ENCODE assay signal across 8 cellular contexts in genomic region chr22:43090130-43090789, GRCh38. TPM values are rescaled to one million over a fixed set of nuclear protein-coding genes. Genes with fewer than 3 reads are reported as not detected.
DNase-seq lines count a peak whose midpoint lies in the region; ATAC-seq and TF ChIP-seq lines count a peak whose summit lies in the region.

No MANE protein-coding gene starts in this region.

- TF ChIP-seq EP300 in stomach (IDR thresholded peaks at IDR 0.05), result no peak

- H3K79me1 ChIP-seq in mesendoderm (ENCODE audit: low read length), result no peaks in the 10 kb centered on the region

- H3K4me1 ChIP-seq in mesendoderm (ENCODE audit: control insufficient read depth, low read depth, low read length) (no peaks in the 10 kb centered on the region), stomach (peaks cover 5 to 17% (median 13%) of the 10 kb centered on the region in 4 donors)

- intact Hi-C loops in stomach (cut with DNase I; ENCODE audit: low total_unique reads), result no loop called here

- H3K4me3 ChIP-seq in AG09309 (ENCODE audit: control insufficient read depth, low read depth, low read length) (no peak overlapping the region), mesendoderm (ENCODE audit: low read length) (no peak overlapping the region), stomach (no peak overlapping the region)

- H3K18ac ChIP-seq in mesendoderm (ENCODE audit: low read length), result no peak overlapping the region

- H3K4me1 Mint-ChIP-seq in WTC11, result 0 out of 2 replicates have a peak, but pooled peaks cover 2% of the 10 kb centered on the region

- no peaks in the 10 kb centered on the region for H3K27me3 ChIP-seq in mesendoderm (ENCODE audit: insufficient read depth, low read length, poor library complexity)
- peaks cover 0 to 3% (median 0%) of the 10 kb centered on the region in 3 donors for H3K27me3 ChIP-seq in stomach

- POLR2A ChIA-PET in WTC11 (lab: Charles Lee), result interaction anchor here (0.7 kb wide), 1 partner anchor 188 kb away, joined by 6 read pairs; no protein-coding TSS in a partner anchor

- CTCF ChIA-PET in WTC11 (lab: Charles Lee), result interaction anchor here (0.6 to 1.1 kb wide), 2 partner anchors 30 to 813 kb away, joined by 3 to 5 read pairs; no protein-coding TSS in a partner anchor

- H3K79me2 ChIP-seq in mesendoderm (ENCODE audit: control insufficient read depth, insufficient read depth, low read length), result no peaks in the 10 kb centered on the region

- H3K9ac ChIP-seq in mesendoderm (ENCODE audit: low read length), result no peak overlapping the region

- H2BK120ac ChIP-seq in mesendoderm (ENCODE audit: low read depth, low read length), result no peak overlapping the region

- H4K5ac ChIP-seq in mesendoderm (ENCODE audit: low read length), result no peak overlapping the region

- no peak overlapping the region for H4K8ac ChIP-seq in mesendoderm (ENCODE audit: low read depth, low read length)

- no CpG with 5 or more reads among the region's 6 CpGs for WGBS in mesendoderm (ENCODE audit: extremely low coverage, insufficient coverage, low lambda C conversion rate)
- WGBS in stomach, 5 donors, result 40 to 64% (median 54%) methylated on average over 5 to 6 of the region's 6 CpGs

- H3K4ac ChIP-seq in mesendoderm (ENCODE audit: low read depth, low read length), result no peak overlapping the region

- no peaks in the 10 kb centered on the region for H3K9me3 ChIP-seq in stomach

- in situ Hi-C loops in GM13977 (cut with MboI; ENCODE audit: low pct_unique_long_range_greater_than_20kb, low sequenced_read_pairs, unreplicated experiment), result no loop called here

- TF ChIP-seq POLR2A in stomach (IDR thresholded peaks at IDR 0.05), result no peak

- DNase-seq in AG09309 (ENCODE audit: low read depth) (peak; percentile 73), GM13977 (ENCODE audit: low spot score) (peak; percentile 87), NCI-H345 treated with DMSO at 0.1 percent for 48 hours (lab: John Stamatoyannopoulos, UW; ENCODE audit: unreplicated experiment) (peak; percentile 18), WTC11 (ENCODE audit: low spot score) (no peak), dermis microvascular lymphatic vessel endothelial cell (ENCODE audit: low read depth in 2 of 2) (peak; percentile 86 to 89), mesendoderm (peak; percentile 52), stomach (peak; percentile 49)
- no peak for DNase-seq in effector CD8-positive, alpha-beta T cell (lab: John Stamatoyannopoulos, UW)

- H3K27ac ChIP-seq in mesendoderm (ENCODE audit: low read depth, low read length) (no peak overlapping the region), stomach (peak overlapping the region in 2 of 5 donors; percentile 71 to 87)

- H3K9me3 Mint-ChIP-seq in WTC11, result peaks cover under 1% of the 10 kb centered on the region; the same call in 1 of the 2 replicates

- no peak for ATAC-seq in WTC11

- no peak overlapping the region for H3K56ac ChIP-seq in mesendoderm (ENCODE audit: low read length)

- no peaks in the 10 kb centered on the region for H3K36me3 ChIP-seq in mesendoderm (ENCODE audit: control insufficient read depth, insufficient read depth, low read length)
- H3K36me3 ChIP-seq in stomach, result peaks cover 0 to 7% (median 0%) of the 10 kb centered on the region in 4 donors

- H3K36me3 Mint-ChIP-seq in WTC11, result no peaks in the 10 kb centered on the region; the same call in 1 of the 2 replicates

- no peaks in the 10 kb centered on the region for H3K27me3 Mint-ChIP-seq in WTC11 (ENCODE audit: low read depth)

- H3K4me2 ChIP-seq in mesendoderm (ENCODE audit: low read length), result no peak overlapping the region

- H2AK5ac ChIP-seq in mesendoderm (ENCODE audit: low read length), result no peak overlapping the region

- TF ChIP-seq CTCF in AG09309 (IDR thresholded peaks at IDR 0.05; ENCODE audit: control insufficient read depth, insufficient read depth, low read depth, low read length, missing control alignments) (peak; percentile 70), GM13977 (IDR thresholded peaks at IDR 0.05; ENCODE audit: extremely low read depth, insufficient read depth, missing control alignments) (peak; percentile 59), WTC11 (IDR thresholded peaks at IDR 0.05) (no peak), stomach (IDR thresholded peaks at IDR 0.05) (peak in 1 of 7 experiments; percentile 27)

- H3K4me3 Mint-ChIP-seq in WTC11, result peak overlapping the region; percentile 45

- H3K23ac ChIP-seq in mesendoderm (ENCODE audit: low read length), result no peak overlapping the region

- H2BK15ac ChIP-seq in mesendoderm (replicated peaks; ENCODE audit: low read depth), result no peak overlapping the region

- no peak overlapping the region for H2BK5ac ChIP-seq in mesendoderm (ENCODE audit: low read length)

- no peak overlapping the region for H3K27ac Mint-ChIP-seq in WTC11

TF ChIP-seq in WTC11, 78 proteins besides CTCF, POLR2A, EP300 and RAD21:
- TF ChIP-seq AFF4 (CRISPR knock-in tag; IDR thresholded peaks at IDR 0.05; ENCODE audit: borderline replicate concordance) (no peak), ZNF121 (CRISPR knock-in tag; IDR thresholded peaks at IDR 0.05) (peak; percentile 81; the same call in 1 of the 2 replicates), ZNF396 (CRISPR knock-in tag; IDR thresholded peaks at IDR 0.05; ENCODE audit: borderline replicate concordance) (no peak)

RNA-seq across cellular contexts. Expression of gene TTLL1, which starts 1.1 kb away (rescaled TPM):
- total RNA-seq in WTC11 (2021) (5.5 to 9.6 TPM (median 8.4 TPM) in 3 replicates), dermis microvascular lymphatic vessel endothelial cell (8.2 and 10.9 TPM in 2 replicates), stomach (10 to 100 TPM in 1 of 5 donors, 1 to 10 TPM in 2, not detected in 2; 3.3 to 16.3 (median 6.5) TPM)
- 2.2 TPM for polyA plus RNA-seq in mesendoderm (2013, experiment 1 of 2)
- polyA plus RNA-seq in mesendoderm (2013, experiment 2 of 2), result 2.0 TPM
- 1 to 10 TPM; 3.8 to 5.8 (median 3.8) TPM for polyA plus RNA-seq in stomach

RNA-seq across cellular contexts. Expression of gene BIK, which starts 20.3 kb away (rescaled TPM):
- total RNA-seq in WTC11 (2021) (3.0 to 3.9 TPM (median 3.2 TPM) in 3 replicates), dermis microvascular lymphatic vessel endothelial cell (1.0 and 1.4 TPM in 2 replicates), stomach (10 to 100 TPM in 2 of 5 donors, 1 to 10 TPM in 1, not detected in 2; 2.3 to 29.2 (median 13.5) TPM)
- polyA plus RNA-seq in mesendoderm (2013, experiment 1 of 2), result 0.48 TPM
- polyA plus RNA-seq in mesendoderm (2013, experiment 2 of 2), result 0.39 TPM
- 10 to 100 TPM; 12.8 to 25.5 (median 19.7) TPM for polyA plus RNA-seq in stomach

RNA-seq across cellular contexts. Expression of gene MCAT, which starts 52.9 kb away (rescaled TPM):
- 16.2 to 18.5 TPM (median 16.6 TPM) in 3 replicates for total RNA-seq in WTC11 (2021)
- 6.8 and 12.9 TPM in 2 replicates for total RNA-seq in dermis microvascular lymphatic vessel endothelial cell
- 10.6 TPM for polyA plus RNA-seq in mesendoderm (2013, experiment 1 of 2)
- polyA plus RNA-seq in mesendoderm (2013, experiment 2 of 2), result 11.2 TPM
- 100 to 1,000 TPM in 1 of 5 donors, 10 to 100 TPM in 3, not detected in 1; 11.7 to 197 (median 23.6) TPM for total RNA-seq in stomach
- polyA plus RNA-seq in stomach, result 10 to 100 TPM; 17.0 to 24.6 (median 17.8) TPM

Comparison
In these comparisons a context has a peak if more than half of its experiments do, and no peak if none do; other contexts are left out.
1. DNase-seq: peak in AG09309 (single experiment), GM13977 (single experiment), NCI-H345 treated with DMSO at 0.1 percent for 48 hours (single experiment), dermis microvascular lymphatic vessel endothelial cell (2 of 2), mesendoderm (single experiment) and stomach (single experiment); none in WTC11 (single experiment) and effector CD8-positive, alpha-beta T cell (single experiment).